In the genomic region with DNA sequence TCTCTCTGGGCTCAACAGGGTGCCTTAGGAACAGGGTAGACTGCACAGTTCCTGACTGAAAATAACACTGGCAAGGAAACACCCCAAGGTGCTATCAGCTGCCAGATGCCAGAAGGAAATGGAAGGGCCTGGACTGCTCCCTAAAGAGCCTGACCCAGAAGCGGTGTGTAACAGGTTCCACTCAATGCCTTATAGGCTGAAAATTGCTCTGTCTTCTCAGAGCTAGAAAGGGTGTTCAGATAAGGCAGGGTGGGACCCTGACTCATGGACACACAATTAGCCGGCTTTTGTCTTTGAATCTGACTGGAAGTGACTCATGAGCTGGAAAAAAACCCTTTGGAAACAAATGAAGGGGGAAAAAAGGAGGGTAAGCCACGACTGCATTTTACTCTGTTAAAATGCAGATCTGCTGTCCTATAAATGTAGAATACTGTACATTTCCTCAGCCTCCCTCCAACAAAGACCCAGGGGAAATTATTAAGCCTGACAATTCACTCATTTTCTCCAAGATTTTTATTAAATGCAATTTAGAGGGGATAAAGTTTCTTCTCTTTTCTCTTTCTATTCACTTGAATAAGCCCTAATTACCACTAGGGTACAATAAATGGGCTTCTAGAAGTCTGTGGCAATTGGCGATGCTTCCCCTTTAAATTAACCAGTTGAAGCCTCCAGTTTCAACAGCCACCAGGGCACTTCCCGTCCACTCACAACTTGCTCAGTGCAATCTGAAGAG, we compare ENCODE assay signal across 8 cellular contexts.
DNase-seq lines count a peak whose midpoint lies in the region; ATAC-seq, FAIRE-seq and TF ChIP-seq lines count a peak whose summit lies in the region.

No MANE protein-coding gene starts in this region.

- CTCF ChIA-PET in T-cell (lab: Charles Lee) = interaction anchor here in 1 of 2 donors (0.5 kb wide), 1 partner anchor 25 kb away, joined by 8 read pairs; no protein-coding TSS in a partner anchor
- CTCF ChIA-PET in H1 (lab: Charles Lee; ENCODE audit: partially characterized antibody) = interaction anchor here (0.6 to 1.1 kb wide), 3 partner anchors 17 to 445 kb away, joined by 3 read pairs; no protein-coding TSS in a partner anchor

- H2BK15ac ChIP-seq in H1 (ENCODE audit: low read length) = no peak overlapping the region

- no peak overlapping the region for H4K91ac ChIP-seq in H1 (replicated peaks; ENCODE audit: insufficient read length, low read length)

- POLR2A ChIA-PET in T-cell (lab: Charles Lee) = interaction anchor here in 1 of 2 donors (1.8 kb wide), 1 partner anchor 160 kb away, joined by 5 read pairs; no protein-coding TSS in a partner anchor
- POLR2A ChIA-PET in H1 (lab: Charles Lee; ENCODE audit: partially characterized antibody) = interaction anchor here (1.1 to 6.2 kb wide), 3 partner anchors 21 to 165 kb away, joined by 3 to 82 read pairs (median 3); a partner anchor contains a TSS

- no peak for TF ChIP-seq RAD21 in H1 (IDR thresholded peaks at IDR 0.05 in 1 of 2, conservative IDR thresholded peaks at IDR 0.05 in 1 of 2; ENCODE audit: low read depth in 2 of 2, low read length in 2 of 2)

- DNase-seq in DMS53 (lab: John Stamatoyannopoulos, UW) (peak; percentile 60), DMS53 treated with DMSO at 0.1 percent for 48 hours (lab: John Stamatoyannopoulos, UW; ENCODE audit: unreplicated experiment) (no peak), T-cell (no peak), H1 (ENCODE audit: low read depth in 1 of 2, low spot score in 2 of 2) (peak in 1 of 2 experiments; percentile 43), GM19238 (ENCODE audit: insufficient read length, low spot score) (no peak)

- H2BK5ac ChIP-seq in H1 (ENCODE audit: low read depth, low read length) = no peak overlapping the region

- no peak overlapping the region for H3K14ac ChIP-seq in H1 (ENCODE audit: insufficient read length)

- no peaks in the 10 kb centered on the region for H4K20me1 ChIP-seq in KMS-11 (ENCODE audit: insufficient read depth)
- no peaks in the 10 kb centered on the region for H4K20me1 ChIP-seq in H1 (replicated peaks in 1 of 2; ENCODE audit: control insufficient read depth in 1 of 2, insufficient read depth in 2 of 2, low read length in 2 of 2)

- no peaks in the 10 kb centered on the region for H3K36me3 Mint-ChIP-seq in T-cell

- H3K9me3 ChIP-seq in H1 (ENCODE audit: insufficient read depth in 2 of 2, low read depth in 1 of 2, low read length in 1 of 2) = no peaks in the 10 kb centered on the region
- no peaks in the 10 kb centered on the region for H3K9me3 ChIP-seq in mucosa of stomach (ENCODE audit: control insufficient read depth, low read length)

- no peak overlapping the region for H3K18ac ChIP-seq in H1 (ENCODE audit: extremely low read depth, low read length)

- H3K27ac Mint-ChIP-seq in T-cell = peak overlapping the region; percentile 89 to 93

- ATAC-seq in T-cell (replicated peaks in 1 of 4) = no peak
- no peak for ATAC-seq in GM18498 (IDR thresholded peaks at IDR 0.05; ENCODE audit: unreplicated experiment)

- TF ChIP-seq CTCF in KMS-11 (conservative IDR thresholded peaks at IDR 0.05; ENCODE audit: low read depth, low read length) (0 out of 2 replicates have a peak, but pooled peaks have one; percentile 28), H1 (IDR thresholded peaks at IDR 0.05; ENCODE audit: control extremely low read depth in 1 of 3, insufficient read depth in 1 of 3, low read depth in 1 of 3, low read length in 3 of 3) (no peak)

- peak overlapping the region; percentile 100 for H3K27ac ChIP-seq in KMS-11
- H3K27ac ChIP-seq in H1 (ENCODE audit: low read depth, low read length) = no peak overlapping the region

- H2BK20ac ChIP-seq in H1 (ENCODE audit: low read length) = no peak overlapping the region

- peaks cover 7% of the 10 kb centered on the region for H3K23me2 ChIP-seq in H1 (ENCODE audit: low read depth, low read length)

- WGBS in H1 (ENCODE audit: extremely low coverage in 1 of 2, insufficient coverage in 1 of 2, insufficient read length in 1 of 2, insufficient replicate concordance in 2 of 2, low coverage in 1 of 2, low lambda C conversion rate in 2 of 2, missing lambda C conversion rate in 1 of 2), 2 experiments = 48% methylated on average over 4 of the region's 5 CpGs; no CpG with 5 or more reads in 1 of the 2 experiments

- peak overlapping the region; percentile 73 for H3K4me3 ChIP-seq in KMS-11 (IDR thresholded peaks at IDR 0.05; ENCODE audit: insufficient read depth, low read depth, low read length)
- H3K4me3 ChIP-seq in H1 (ENCODE audit: extremely low read depth in 1 of 4, insufficient read depth in 2 of 4, low read depth in 3 of 4, low read length in 4 of 4) = peak overlapping the region in 1 of 4 experiments; percentile 56; a peak in 1 of 8 replicates
- no peak overlapping the region for H3K4me3 ChIP-seq in mucosa of stomach (ENCODE audit: low read length)

- no peak overlapping the region for H3K4ac ChIP-seq in H1 (replicated peaks; ENCODE audit: insufficient read length, low read depth, low read length)

- H3K23ac ChIP-seq in H1 (ENCODE audit: insufficient read length) = no peak overlapping the region

- H3K36me3 ChIP-seq in KMS-11 (ENCODE audit: insufficient read depth) (no peaks in the 10 kb centered on the region), H1 (ENCODE audit: control insufficient read depth in 2 of 4, insufficient read depth in 4 of 4, low read length in 3 of 4) (no peaks in the 10 kb centered on the region), mucosa of stomach (ENCODE audit: control insufficient read depth, insufficient read depth, low read length) (no peaks in the 10 kb centered on the region)

- peaks cover 0 to 1% of the 10 kb centered on the region in 2 donors for H3K27me3 Mint-ChIP-seq in T-cell

- H3K4me1 Mint-ChIP-seq in T-cell = peaks cover 49 to 60% (median 55%) of the 10 kb centered on the region in 3 donors

- no peak overlapping the region for H2AK5ac ChIP-seq in H1 (ENCODE audit: low read depth, low read length)

- H4K8ac ChIP-seq in H1 (ENCODE audit: extremely low read depth, insufficient read depth, low read length) = no peak overlapping the region

- peaks cover 53% of the 10 kb centered on the region for H3K4me1 ChIP-seq in KMS-11 (ENCODE audit: low read depth, poor library complexity, severe bottlenecking)
- peaks cover 10 to 33% (median 20%) of the 10 kb centered on the region in 4 experiments for H3K4me1 ChIP-seq in H1 (replicated peaks in 1 of 4; ENCODE audit: control insufficient read depth in 3 of 4, insufficient read depth in 4 of 4, low read length in 3 of 4)
- peaks cover 62% of the 10 kb centered on the region for H3K4me1 ChIP-seq in mucosa of stomach (ENCODE audit: control insufficient read depth, insufficient read depth, low read length)

- FAIRE-seq in H1 (lab: Jason Lieb, UNC) = no peak

- H2BK12ac ChIP-seq in H1 (ENCODE audit: low read depth, low read length) = peak overlapping the region; percentile 99

- H3K79me2 ChIP-seq in KMS-11 (ENCODE audit: insufficient read depth, low read depth) (no peaks in the 10 kb centered on the region), H1 (ENCODE audit: control insufficient read depth in 1 of 2, insufficient read depth in 2 of 2, low read length in 2 of 2) (no peaks in the 10 kb centered on the region)

- no peaks in the 10 kb centered on the region for H3K9me3 Mint-ChIP-seq in T-cell

- no peak overlapping the region for H3K56ac ChIP-seq in H1 (replicated peaks; ENCODE audit: insufficient read length, low read depth, low read length)

- H3K27me3 ChIP-seq in KMS-11 (ENCODE audit: insufficient read depth, low read depth) (no peaks in the 10 kb centered on the region), H1 (replicated peaks in 1 of 4; ENCODE audit: control insufficient read depth in 3 of 4, extremely low read depth in 1 of 4, insufficient read depth in 3 of 4, low read length in 3 of 4) (no peaks in the 10 kb centered on the region; a peak in 2 of 7 replicates), mucosa of stomach (ENCODE audit: control insufficient read depth, insufficient read depth, low read length) (no peaks in the 10 kb centered on the region)

- H2AFZ ChIP-seq in KMS-11 (ENCODE audit: low read depth) (peak overlapping the region; percentile 51), H1 (ENCODE audit: low read length) (0 out of 2 replicates have a peak overlapping the region, but pooled peaks have one; percentile 16)

- no peak overlapping the region for H4K5ac ChIP-seq in H1 (ENCODE audit: insufficient read length, low read depth, low read length)

- H3K79me1 ChIP-seq in H1 (ENCODE audit: low read depth, low read length) = no peaks in the 10 kb centered on the region

- H2BK120ac ChIP-seq in H1 (replicated peaks; ENCODE audit: low read depth, low read length) = peak overlapping the region; percentile 80

- no peak for TF ChIP-seq POLR2A in H1 (IDR thresholded peaks at IDR 0.05; ENCODE audit: control extremely low read depth in 1 of 2, low read depth in 2 of 2, low read length in 2 of 2)

- TF ChIP-seq EP300 in H1 (IDR thresholded peaks at IDR 0.05; ENCODE audit: borderline replicate concordance in 1 of 2, low read depth in 2 of 2, low read length in 2 of 2) = no peak

- H3K4me2 ChIP-seq in KMS-11 = peak overlapping the region; percentile 88
- H3K4me2 ChIP-seq in H1 (ENCODE audit: insufficient read depth in 1 of 2, low read depth in 2 of 2, low read length in 2 of 2) = peak overlapping the region; percentile 48 to 65

- H3K9ac ChIP-seq in KMS-11 = peak overlapping the region; percentile 99
- no peak overlapping the region for H3K9ac ChIP-seq in H1 (replicated peaks in 1 of 4; ENCODE audit: extremely low read depth in 1 of 4, low read depth in 3 of 4, low read length in 3 of 4)
- H3K9ac ChIP-seq in mucosa of stomach (ENCODE audit: low read length) = peak overlapping the region; percentile 36

- peak overlapping the region; percentile 70 to 89 (median 82) for H3K4me3 Mint-ChIP-seq in T-cell

TF ChIP-seq in H1, 55 proteins besides CTCF, POLR2A, EP300 and RAD21:
- TF ChIP-seq PHF8 (conservative IDR thresholded peaks at IDR 0.05; ENCODE audit: low read depth, low read length) (no peak), CBX5 (IDR thresholded peaks at IDR 0.05; ENCODE audit: low read depth, low read length) (no peak), SP1 (IDR thresholded peaks at IDR 0.05; ENCODE audit: low read depth, low read length) (no peak), CHD2 (IDR thresholded peaks at IDR 0.05; ENCODE audit: low read length) (no peak)

Comparison
In these comparisons a context has a peak if more than half of its experiments do, and no peak if none do; other contexts are left out.
1. H3K9ac ChIP-seq: peak in KMS-11 (single experiment) and mucosa of stomach (single experiment); none in H1 (0 of 4).